ENCODE assay signal across 1 cellular context in genomic region chr16:67825906-67826305, GRCh38.
TF ChIP-seq lines count a peak whose summit lies in the region.

No MANE protein-coding gene starts in this region.

TF ChIP-seq in H1, 55 proteins besides CTCF, POLR2A, EP300 and RAD21:
- TF ChIP-seq SP1 (IDR thresholded peaks at IDR 0.05; ENCODE audit: low read depth, low read length), result no peak
